21 cellular contexts compared by ENCODE assay signal in the genomic region with DNA sequence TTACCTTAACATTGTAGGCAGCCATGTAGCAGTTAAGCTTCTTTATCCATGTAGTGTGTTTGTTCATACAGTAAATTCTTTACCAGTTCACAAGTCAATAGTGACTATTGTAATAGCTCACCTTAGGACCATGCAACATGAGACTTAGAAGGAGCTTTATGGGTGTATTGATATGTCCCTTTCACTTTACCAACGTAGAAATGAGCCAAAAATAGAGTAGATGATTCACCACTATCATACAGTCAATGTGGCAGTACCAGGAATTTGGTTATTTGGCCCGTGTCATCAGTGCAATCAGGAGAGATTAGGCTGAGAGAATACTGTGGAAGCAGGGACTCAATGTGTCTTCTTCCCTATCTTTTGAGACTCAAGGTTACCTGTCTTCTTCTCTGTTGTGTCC. TPM values are rescaled to one million over a fixed set of nuclear protein-coding genes. Genes with fewer than 3 reads are reported as not detected.
DNase-seq lines count a peak whose midpoint lies in the region; ATAC-seq and TF ChIP-seq lines count a peak whose summit lies in the region.
"Had no signal": no experiment of that assay in that cellular context is flagged by ENCODE, and none has a peak within 500 bp of the region (broad histone marks: within the 10 kb centered on the region; RNA-seq: fewer than 3 reads in every experiment).

No MANE protein-coding gene starts in this region.

- peak overlapping the region; percentile 85 for H3K4me2 ChIP-seq in Loucy (ENCODE audit: low read depth, low read length, poor library complexity, severe bottlenecking)
- H3K4me2 ChIP-seq: neural progenitor cell had no signal

- no peak for DNase-seq in activated naive CD8-positive, alpha-beta T cell treated with anti-CD3 and anti-CD28 coated beads, Interleukin-2, amount 50 U/mL, for 24 hours
- no peak for DNase-seq in activated naive CD8-positive, alpha-beta T cell treated with anti-CD3 and anti-CD28 coated beads for 36 hours
- DNase-seq in stimulated activated effector memory CD8-positive, alpha-beta T cell treated with anti-CD3 and anti-CD28 coated beads, Interleukin-12 subunit alpha, Interleukin-12 subunit beta, amount 100 ng/mL, for 72 hours (ENCODE audit: low spot score in 2 of 2), result no peak
- DNase-seq in NCI-H446 (lab: John Stamatoyannopoulos, UW) (no peak), natural killer cell (no peak)
- no peak for DNase-seq in stimulated activated naive CD4-positive, alpha-beta T cell treated with Interleukin-2 at 50 U/mL for 16 hours (lab: John Stamatoyannopoulos, UW)
- DNase-seq: activated CD4-positive, alpha-beta T cell treated with anti-CD3 and anti-CD28 coated beads, Interleukin-2, amount 10 ng/mL, durations not matched to agents 7 days and 5 days; activated CD8-positive, alpha-beta memory T cell treated with anti-CD3 and anti-CD28 coated beads, Interleukin-2, amount 50 U/mL, for 48 hours; activated naive CD4-positive, alpha-beta T cell; anterior cingulate cortex; esophagus squamous epithelium; KBM-7; left ventricle myocardium superior; NCI-H1105; NCI-H524 treated with DMSO at 0.1 percent for 48 hours; thyroid gland had no signal

- no peaks in the 10 kb centered on the region for H3K27me3 ChIP-seq in Loucy (ENCODE audit: insufficient read depth, low read length, poor library complexity, severe bottlenecking)
- H3K27me3 ChIP-seq in endocrine pancreas (ENCODE audit: control insufficient read depth, insufficient read depth, low read length), result no peaks in the 10 kb centered on the region
- H3K27me3 ChIP-seq: esophagus squamous epithelium, neural progenitor cell, thyroid gland had no signal

- H3K36me3 ChIP-seq in Loucy (ENCODE audit: insufficient read depth, low read length) (peaks cover 8% of the 10 kb centered on the region; the same call in 1 of the 2 replicates), endocrine pancreas (ENCODE audit: control insufficient read depth, insufficient read depth, low read length) (no peaks in the 10 kb centered on the region)
- H3K36me3 ChIP-seq: neural progenitor cell, prostate gland, thyroid gland had no signal

- H3F3A ChIP-seq in Loucy (ENCODE audit: low read depth), result peaks cover 3% of the 10 kb centered on the region; the same call in 1 of the 2 replicates

- no peak overlapping the region for H3K4me3 Mint-ChIP-seq in activated naive CD8-positive, alpha-beta T cell treated with anti-CD3 and anti-CD28 coated beads, Interleukin-2, amount 50 U/mL, for 24 hours
- no peak overlapping the region for H3K4me3 Mint-ChIP-seq in activated naive CD8-positive, alpha-beta T cell treated with anti-CD3 and anti-CD28 coated beads for 36 hours
- H3K4me3 Mint-ChIP-seq in stimulated activated effector memory CD8-positive, alpha-beta T cell treated with anti-CD3 and anti-CD28 coated beads, Interleukin-12 subunit alpha, Interleukin-12 subunit beta, amount 100 ng/mL, for 72 hours, result no peak overlapping the region
- no peak overlapping the region for H3K4me3 Mint-ChIP-seq in natural killer cell
- H3K4me3 Mint-ChIP-seq: activated CD4-positive, alpha-beta T cell treated with anti-CD3 and anti-CD28 coated beads, Interleukin-2, amount 10 ng/mL, durations not matched to agents 7 days and 5 days; neural progenitor cell; stimulated activated memory B cell treated with anti-CD40 and anti-IgM and Interleukin-4, amounts not matched to agents 10 μg/mL and 1 μg/mL and 100 μg/mL, for 72 hours had no signal

- TF ChIP-seq CTCF in Loucy (conservative IDR thresholded peaks at IDR 0.05; ENCODE audit: low read length) (no peak), natural killer cell (IDR thresholded peaks at IDR 0.05) (no peak)

- H3K9me3 Mint-ChIP-seq in activated naive CD8-positive, alpha-beta T cell treated with anti-CD3 and anti-CD28 coated beads, Interleukin-2, amount 50 U/mL, for 24 hours, result no peaks in the 10 kb centered on the region
- H3K9me3 Mint-ChIP-seq in activated naive CD8-positive, alpha-beta T cell treated with anti-CD3 and anti-CD28 coated beads for 36 hours, result peaks cover 1% of the 10 kb centered on the region
- H3K9me3 Mint-ChIP-seq in stimulated activated effector memory CD8-positive, alpha-beta T cell treated with anti-CD3 and anti-CD28 coated beads, Interleukin-12 subunit alpha, Interleukin-12 subunit beta, amount 100 ng/mL, for 72 hours, result no peaks in the 10 kb centered on the region
- no peaks in the 10 kb centered on the region for H3K9me3 Mint-ChIP-seq in natural killer cell
- H3K9me3 Mint-ChIP-seq: neural progenitor cell; stimulated activated memory B cell treated with anti-CD40 and anti-IgM and Interleukin-4, amounts not matched to agents 10 μg/mL and 1 μg/mL and 100 μg/mL, for 72 hours had no signal

- no peak overlapping the region for H3K9ac ChIP-seq in Loucy (ENCODE audit: low read depth, low read length, poor library complexity, severe bottlenecking)
- H3K9ac ChIP-seq in endocrine pancreas (ENCODE audit: control insufficient read depth, insufficient read depth, low read length), result no peak overlapping the region
- H3K9ac ChIP-seq: neural progenitor cell had no signal

- no peaks in the 10 kb centered on the region for H3K27me3 Mint-ChIP-seq in activated naive CD8-positive, alpha-beta T cell treated with anti-CD3 and anti-CD28 coated beads, Interleukin-2, amount 50 U/mL, for 24 hours
- H3K27me3 Mint-ChIP-seq in activated naive CD8-positive, alpha-beta T cell treated with anti-CD3 and anti-CD28 coated beads for 36 hours, result no peaks in the 10 kb centered on the region
- no peaks in the 10 kb centered on the region for H3K27me3 Mint-ChIP-seq in natural killer cell (ENCODE audit: low read depth in 2 of 2)
- H3K27me3 Mint-ChIP-seq: activated CD4-positive, alpha-beta T cell treated with anti-CD3 and anti-CD28 coated beads, Interleukin-2, amount 10 ng/mL, durations not matched to agents 7 days and 5 days; stimulated activated memory B cell treated with anti-CD40 and anti-IgM and Interleukin-4, amounts not matched to agents 10 μg/mL and 1 μg/mL and 100 μg/mL, for 72 hours had no signal

- peak; percentile 17 for ATAC-seq in activated naive CD8-positive, alpha-beta T cell treated with anti-CD3 and anti-CD28 coated beads, Interleukin-2, amount 50 U/mL, for 24 hours
- peak; percentile 68 for ATAC-seq in stimulated activated effector memory CD8-positive, alpha-beta T cell treated with anti-CD3 and anti-CD28 coated beads, Interleukin-12 subunit alpha, Interleukin-12 subunit beta, amount 100 ng/mL, for 72 hours
- no peak for ATAC-seq in natural killer cell
- ATAC-seq: left ventricle myocardium superior; stimulated activated memory B cell treated with anti-CD40 and anti-IgM and Interleukin-4, amounts not matched to agents 10 μg/mL and 1 μg/mL and 100 μg/mL, for 72 hours had no signal

- peak overlapping the region; percentile 38 for H3K4me3 ChIP-seq in Loucy (ENCODE audit: low read length, poor library complexity, severe bottlenecking)
- H3K4me3 ChIP-seq in endocrine pancreas (ENCODE audit: control insufficient read depth, insufficient read depth, low read length), result peak overlapping the region; percentile 28
- H3K4me3 ChIP-seq: esophagus squamous epithelium, neural progenitor cell, prostate gland, thyroid gland had no signal

- H4K20me1 ChIP-seq in Loucy (ENCODE audit: insufficient read depth, low read length, poor library complexity, severe bottlenecking), result peaks cover 54% of the 10 kb centered on the region

- H3K79me2 ChIP-seq in Loucy (ENCODE audit: insufficient read depth, low read length), result peaks cover 69% of the 10 kb centered on the region

- H3K9me2 ChIP-seq in Loucy (replicated peaks; ENCODE audit: low read depth, low read length), result no peaks in the 10 kb centered on the region

- H3K9me3 ChIP-seq in Loucy (ENCODE audit: insufficient read depth, low read depth, low read length), result no peaks in the 10 kb centered on the region
- H3K9me3 ChIP-seq in endocrine pancreas (ENCODE audit: control insufficient read depth, low read length), result no peaks in the 10 kb centered on the region
- H3K9me3 ChIP-seq: esophagus squamous epithelium, prostate gland, thyroid gland had no signal

- H3K4me1 ChIP-seq in Loucy (ENCODE audit: insufficient read depth, low read length, poor library complexity, severe bottlenecking), result peaks cover 60% of the 10 kb centered on the region
- H3K4me1 ChIP-seq in endocrine pancreas (ENCODE audit: control insufficient read depth, insufficient read depth, low read length), result peaks cover 22% of the 10 kb centered on the region
- H3K4me1 ChIP-seq: prostate gland had no signal

- peaks cover 56% of the 10 kb centered on the region for H3K4me1 Mint-ChIP-seq in activated naive CD8-positive, alpha-beta T cell treated with anti-CD3 and anti-CD28 coated beads, Interleukin-2, amount 50 U/mL, for 24 hours
- peaks cover 42% of the 10 kb centered on the region for H3K4me1 Mint-ChIP-seq in activated naive CD8-positive, alpha-beta T cell treated with anti-CD3 and anti-CD28 coated beads for 36 hours
- H3K4me1 Mint-ChIP-seq in stimulated activated effector memory CD8-positive, alpha-beta T cell treated with anti-CD3 and anti-CD28 coated beads, Interleukin-12 subunit alpha, Interleukin-12 subunit beta, amount 100 ng/mL, for 72 hours, result peaks cover 64% of the 10 kb centered on the region
- H3K4me1 Mint-ChIP-seq in natural killer cell, result peaks cover 47 to 65% of the 10 kb centered on the region in 2 donors

- no peak overlapping the region for H3K27ac Mint-ChIP-seq in activated naive CD8-positive, alpha-beta T cell treated with anti-CD3 and anti-CD28 coated beads, Interleukin-2, amount 50 U/mL, for 24 hours
- no peak overlapping the region for H3K27ac Mint-ChIP-seq in activated naive CD8-positive, alpha-beta T cell treated with anti-CD3 and anti-CD28 coated beads for 36 hours
- H3K27ac Mint-ChIP-seq in stimulated activated effector memory CD8-positive, alpha-beta T cell treated with anti-CD3 and anti-CD28 coated beads, Interleukin-12 subunit alpha, Interleukin-12 subunit beta, amount 100 ng/mL, for 72 hours, result peak overlapping the region; percentile 24
- peak overlapping the region in 1 of 2 donors; percentile 31 for H3K27ac Mint-ChIP-seq in natural killer cell
- H3K27ac Mint-ChIP-seq: activated CD4-positive, alpha-beta T cell treated with anti-CD3 and anti-CD28 coated beads, Interleukin-2, amount 10 ng/mL, durations not matched to agents 7 days and 5 days; neural progenitor cell; stimulated activated memory B cell treated with anti-CD40 and anti-IgM and Interleukin-4, amounts not matched to agents 10 μg/mL and 1 μg/mL and 100 μg/mL, for 72 hours had no signal

- H2AFZ ChIP-seq in Loucy (ENCODE audit: low read length), result no peak overlapping the region
- H2AFZ ChIP-seq: neural progenitor cell had no signal

- H3K36me3 Mint-ChIP-seq in activated naive CD8-positive, alpha-beta T cell treated with anti-CD3 and anti-CD28 coated beads, Interleukin-2, amount 50 U/mL, for 24 hours (ENCODE audit: low read depth), result peaks cover 50% of the 10 kb centered on the region
- H3K36me3 Mint-ChIP-seq in activated naive CD8-positive, alpha-beta T cell treated with anti-CD3 and anti-CD28 coated beads for 36 hours, result peaks cover 55% of the 10 kb centered on the region
- peaks cover 42% of the 10 kb centered on the region for H3K36me3 Mint-ChIP-seq in stimulated activated effector memory CD8-positive, alpha-beta T cell treated with anti-CD3 and anti-CD28 coated beads, Interleukin-12 subunit alpha, Interleukin-12 subunit beta, amount 100 ng/mL, for 72 hours
- no peaks in the 10 kb centered on the region for H3K36me3 Mint-ChIP-seq in natural killer cell

- intact Hi-C loops in natural killer cell (cut with micrococcal nuclease), result no loop called here

RNA-seq across cellular contexts. Expression of gene ZDHHC13, which starts 4.7 kb away (rescaled TPM):
- total RNA-seq in activated naive CD8-positive, alpha-beta T cell treated with anti-CD3 and anti-CD28 coated beads for 36 hours, result 10 to 100 TPM; 16.5 to 19.3 TPM
- total RNA-seq in natural killer cell, result 10 to 100 TPM; 13.3 to 17.4 (median 13.5) TPM

Comparison
In these comparisons a context has a peak if more than half of its experiments do, and no peak if none do; other contexts are left out.
1. ATAC-seq: peak in activated naive CD8-positive, alpha-beta T cell treated with anti-CD3 and anti-CD28 coated beads, Interleukin-2, amount 50 U/mL, for 24 hours (single experiment) and stimulated activated effector memory CD8-positive, alpha-beta T cell treated with anti-CD3 and anti-CD28 coated beads, Interleukin-12 subunit alpha, Interleukin-12 subunit beta, amount 100 ng/mL, for 72 hours (single experiment); none in natural killer cell (0 of 3).